15 cellular contexts compared by ENCODE assay signal in genomic region chr12:117049295-117049694, GRCh38. TPM values are rescaled to one million over a fixed set of nuclear protein-coding genes. Genes with fewer than 3 reads are reported as not detected.
A peak's percentile ranks its signal among the peaks of the same experiment; 100 is the strongest.
DNase-seq lines count a peak whose midpoint lies in the region; ATAC-seq and TF ChIP-seq lines count a peak whose summit lies in the region.
"Had no signal": no experiment of that assay in that cellular context is flagged by ENCODE, and none has a peak within 500 bp of the region (broad histone marks: within the 10 kb centered on the region; RNA-seq: fewer than 3 reads in every experiment).

No MANE protein-coding gene starts in this region.

- H3K4me1 ChIP-seq in left ventricle myocardium inferior (peaks cover 90% of the 10 kb centered on the region), transverse colon (peaks cover 0 to 9% (median 2%) of the 10 kb centered on the region in 4 donors)

- TF ChIP-seq CTCF in cardiac fibroblast (IDR thresholded peaks at IDR 0.05; ENCODE audit: low read depth, low read length) (no peak), left ventricle myocardium inferior (IDR thresholded peaks at IDR 0.05; ENCODE audit: borderline replicate concordance) (no peak), transverse colon (IDR thresholded peaks at IDR 0.05) (no peak)

- ATAC-seq in Right ventricle myocardium inferior (no peak), GM21576 (IDR thresholded peaks at IDR 0.05; ENCODE audit: unreplicated experiment) (no peak)
- ATAC-seq: GM12878 had no signal

- H3K27ac Mint-ChIP-seq in activated naive CD8-positive, alpha-beta T cell treated with anti-CD3 and anti-CD28 coated beads for 36 hours: no peak overlapping the region
- H3K27ac Mint-ChIP-seq: IgD-negative memory B cell had no signal

- H3K36me3 ChIP-seq in left ventricle myocardium inferior (no peaks in the 10 kb centered on the region), transverse colon (no peaks in the 10 kb centered on the region)

- 85% methylated on average over 11 of the region's 11 CpGs; no CpG with 5 or more reads in 1 of the 2 donors for WGBS in transverse colon (ENCODE audit: low coverage in 1 of 2), 2 donors

- no peaks in the 10 kb centered on the region for H3K27me3 ChIP-seq in left ventricle myocardium inferior (ENCODE audit: low read depth)
- peaks cover 6% of the 10 kb centered on the region for H3K27me3 ChIP-seq in transverse colon

- H3K36me3 Mint-ChIP-seq in activated naive CD8-positive, alpha-beta T cell treated with anti-CD3 and anti-CD28 coated beads for 36 hours: no peaks in the 10 kb centered on the region
- H3K36me3 Mint-ChIP-seq: IgD-negative memory B cell had no signal

- intact Hi-C loops in Right ventricle myocardium inferior (cut with DNase I): no loop called here
- intact Hi-C loops in cardiac septum (cut with DNase I): loop anchor here (5.0 kb wide), 1 partner anchor 48 kb away; the partner anchor contains the start of gene TESC
- intact Hi-C loops in left ventricle myocardium inferior (cut with micrococcal nuclease): no loop called here
- intact Hi-C loops in transverse colon (cut with DNase I; ENCODE audit: low total_unique reads): no loop called here

- TF ChIP-seq EP300 in transverse colon (IDR thresholded peaks at IDR 0.05; ENCODE audit: low read depth): no peak

- DNase-seq in Right ventricle myocardium inferior (ENCODE audit: missing footprints) (peak; percentile 46), cardiac septum (ENCODE audit: low spot score) (no peak), cardiac fibroblast (ENCODE audit: low read depth in 2 of 2) (peak; percentile 8 to 22), left ventricle myocardium inferior (no peak), transverse colon (no peak), pons (ENCODE audit: low spot score) (no peak)
- DNase-seq in activated naive CD8-positive, alpha-beta T cell treated with anti-CD3 and anti-CD28 coated beads for 36 hours: no peak
- DNase-seq: H9, NCI-H1436 treated with DMSO at 0.1 percent for 48 hours, NCI-H2081 treated with DMSO at 0.1 percent for 48 hours, NCI-H2227 treated with DMSO at 0.1 percent for 48 hours, NCI-H526 had no signal

- H3K4me1 Mint-ChIP-seq in activated naive CD8-positive, alpha-beta T cell treated with anti-CD3 and anti-CD28 coated beads for 36 hours: no peaks in the 10 kb centered on the region

- TF ChIP-seq POLR2A in transverse colon (IDR thresholded peaks at IDR 0.05): no peak

- no peak overlapping the region for H3K4me3 Mint-ChIP-seq in activated naive CD8-positive, alpha-beta T cell treated with anti-CD3 and anti-CD28 coated beads for 36 hours
- H3K4me3 Mint-ChIP-seq: H9, IgD-negative memory B cell had no signal

- in situ Hi-C loops in transverse colon (cut with MboI; ENCODE audit: low pct_ligation_motif_present in 1 of 4, low pct_unique_long_range_greater_than_20kb in 1 of 4, low sequenced_read_pairs in 3 of 4): no loop called here

- H3K9me3 Mint-ChIP-seq in activated naive CD8-positive, alpha-beta T cell treated with anti-CD3 and anti-CD28 coated beads for 36 hours: no peaks in the 10 kb centered on the region
- H3K9me3 Mint-ChIP-seq: H9, IgD-negative memory B cell had no signal

- no peaks in the 10 kb centered on the region for H3K9me3 ChIP-seq in left ventricle myocardium inferior (replicated peaks)
- H3K9me3 ChIP-seq in transverse colon: no peaks in the 10 kb centered on the region

- peak overlapping the region; percentile 95 for H3K27ac ChIP-seq in left ventricle myocardium inferior (replicated peaks)
- no peak overlapping the region for H3K27ac ChIP-seq in transverse colon

- no peaks in the 10 kb centered on the region for H3K27me3 Mint-ChIP-seq in activated naive CD8-positive, alpha-beta T cell treated with anti-CD3 and anti-CD28 coated beads for 36 hours
- H3K27me3 Mint-ChIP-seq: IgD-negative memory B cell had no signal

- H3K4me3 ChIP-seq in cardiac fibroblast (replicated peaks in 1 of 2; ENCODE audit: low read depth in 2 of 2, low read length in 2 of 2) (no peak overlapping the region), left ventricle myocardium inferior (no peak overlapping the region), transverse colon (no peak overlapping the region)
- H3K4me3 ChIP-seq: GM12878 had no signal

RNA-seq across cellular contexts. Expression of gene TESC, which starts 49.9 kb away (rescaled TPM):
- total RNA-seq in Right ventricle myocardium inferior (93.9 TPM), cardiac septum (23.7 TPM), left ventricle myocardium inferior (92.1 TPM), transverse colon (1 to 10 TPM in 3 of 4 donors, not detected in 1; 1.6 to 4.9 (median 3.6) TPM)
- total RNA-seq in activated naive CD8-positive, alpha-beta T cell treated with anti-CD3 and anti-CD28 coated beads for 36 hours: 10 to 100 TPM; 28.6 to 29.7 TPM

Comparison
In these comparisons a context has a peak if more than half of its experiments do, and no peak if none do; other contexts are left out.
1. DNase-seq: peak in Right ventricle myocardium inferior (single experiment) and cardiac fibroblast (2 of 2); none in cardiac septum (single experiment), left ventricle myocardium inferior (single experiment), transverse colon (single experiment), activated naive CD8-positive, alpha-beta T cell treated with anti-CD3 and anti-CD28 coated beads for 36 hours (single experiment) and pons (single experiment).